In the genomic region with DNA sequence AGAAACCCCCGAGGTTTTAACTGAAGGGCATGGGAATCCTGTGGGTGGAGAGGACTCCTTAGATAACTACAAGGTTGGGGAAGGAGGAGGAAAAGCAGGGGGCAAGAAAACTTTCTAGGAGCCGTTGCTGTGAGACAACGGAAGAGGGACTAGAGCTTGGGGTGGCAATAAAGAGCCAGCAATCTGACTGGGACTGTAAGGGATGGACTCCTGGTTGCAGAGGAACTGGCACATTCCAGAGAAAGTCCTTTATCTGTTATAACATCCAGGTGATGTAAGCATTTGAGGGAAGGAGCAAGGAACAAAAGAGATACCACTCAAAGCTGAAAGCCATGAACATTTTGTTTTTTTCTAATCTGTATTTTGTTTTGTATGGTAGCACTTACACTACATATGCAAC, we compare ENCODE assay signal across 15 cellular contexts. TPM values are rescaled to one million over a fixed set of nuclear protein-coding genes. Genes with fewer than 3 reads are reported as not detected.
DNase-seq lines count a peak whose midpoint lies in the region; ATAC-seq and TF ChIP-seq lines count a peak whose summit lies in the region.
"Had no signal": no experiment of that assay in that cellular context is flagged by ENCODE, and none has a peak within 500 bp of the region (broad histone marks: within the 10 kb centered on the region; RNA-seq: fewer than 3 reads in every experiment).

No MANE protein-coding gene starts in this region.

- POLR2A ChIA-PET in activated CD4-positive, alpha-beta memory T cell treated with anti-CD3 and anti-CD28 coated beads for 36 hours (lab: Charles Lee): no interaction called here

- no peak overlapping the region for H2BK5ac ChIP-seq in H9 (ENCODE audit: insufficient read length, low read length)

- H2AK5ac ChIP-seq in H9 (ENCODE audit: insufficient read length, low read length): no peak overlapping the region

- H3K56ac ChIP-seq in H9 (ENCODE audit: insufficient read length, low read depth, low read length): no peak overlapping the region

- H2BK12ac ChIP-seq in H9 (ENCODE audit: insufficient read length, low read depth, low read length): no peak overlapping the region

- H3K9me3 Mint-ChIP-seq in activated naive CD4-positive, alpha-beta T cell treated with anti-CD3 and anti-CD28 coated beads for 36 hours: no peaks in the 10 kb centered on the region
- H3K9me3 Mint-ChIP-seq in H9: no peaks in the 10 kb centered on the region
- no peaks in the 10 kb centered on the region for H3K9me3 Mint-ChIP-seq in activated CD4-positive, alpha-beta memory T cell treated with anti-CD3 and anti-CD28 coated beads for 36 hours
- H3K9me3 Mint-ChIP-seq in nephron progenitor cell: no peaks in the 10 kb centered on the region
- H3K9me3 Mint-ChIP-seq: CD4-positive, CD25-positive, alpha-beta regulatory T cell had no signal

- intact Hi-C loops in activated naive CD4-positive, alpha-beta T cell treated with anti-CD3 and anti-CD28 coated beads for 36 hours (cut with micrococcal nuclease): no loop called here
- intact Hi-C loops in activated CD4-positive, alpha-beta memory T cell treated with anti-CD3 and anti-CD28 coated beads for 36 hours (cut with micrococcal nuclease): loop anchor here (5.0 kb wide), 1 partner anchor 84 kb away; no protein-coding TSS in a partner anchor

- H3T11ph ChIP-seq in H9 (ENCODE audit: low read length): no peak overlapping the region

- no peaks in the 10 kb centered on the region for H3K23me2 ChIP-seq in H9 (ENCODE audit: insufficient read length, low read depth, low read length, poor library complexity, severe bottlenecking)

- no peak overlapping the region for H3K4me3 Mint-ChIP-seq in activated naive CD4-positive, alpha-beta T cell treated with anti-CD3 and anti-CD28 coated beads for 36 hours
- no peak overlapping the region for H3K4me3 Mint-ChIP-seq in H9
- H3K4me3 Mint-ChIP-seq in activated CD4-positive, alpha-beta memory T cell treated with anti-CD3 and anti-CD28 coated beads for 36 hours: no peak overlapping the region
- H3K4me3 Mint-ChIP-seq in nephron progenitor cell: no peak overlapping the region

- H3K4me2 ChIP-seq in H9 (ENCODE audit: insufficient read depth, insufficient read length, low read length): no peak overlapping the region

- H3K4me1 ChIP-seq in H9 (ENCODE audit: insufficient read depth, low read length): no peaks in the 10 kb centered on the region; the same call in 1 of the 2 replicates

- H4K5ac ChIP-seq in H9 (ENCODE audit: insufficient read length, low read depth, low read length): no peak overlapping the region

- no peak overlapping the region for H4K91ac ChIP-seq in H9 (ENCODE audit: insufficient read length, low read depth, low read length)

- CTCF ChIA-PET in activated naive CD4-positive, alpha-beta T cell treated with anti-CD3 and anti-CD28 coated beads for 36 hours (lab: Charles Lee): interaction anchor here (0.9 kb wide), 1 partner anchor 9 kb away, joined by 3 read pairs; no protein-coding TSS in a partner anchor
- CTCF ChIA-PET in activated CD4-positive, alpha-beta memory T cell treated with anti-CD3 and anti-CD28 coated beads for 36 hours (lab: Charles Lee): no interaction called here

- H2BK120ac ChIP-seq in H9 (ENCODE audit: low read depth, low read length, poor library complexity, severe bottlenecking): no peak overlapping the region

- H3K36me3 Mint-ChIP-seq in activated naive CD4-positive, alpha-beta T cell treated with anti-CD3 and anti-CD28 coated beads for 36 hours (ENCODE audit: low read depth): peaks cover 40% of the 10 kb centered on the region
- H3K36me3 Mint-ChIP-seq in H9 (ENCODE audit: insufficient read depth in 1 of 3, low read depth in 3 of 3) (peaks cover 34 to 40% (median 39%) of the 10 kb centered on the region in 3 experiments; a peak in 6 of 7 replicates), nephron progenitor cell (ENCODE audit: low read depth) (peaks cover 64% of the 10 kb centered on the region)
- H3K36me3 Mint-ChIP-seq in activated CD4-positive, alpha-beta memory T cell treated with anti-CD3 and anti-CD28 coated beads for 36 hours: peaks cover 39% of the 10 kb centered on the region
- H3K36me3 Mint-ChIP-seq: CD4-positive, CD25-positive, alpha-beta regulatory T cell had no signal

- DNase-seq in activated naive CD4-positive, alpha-beta T cell treated with anti-CD3 and anti-CD28 coated beads for 36 hours: no peak
- no peak for DNase-seq in activated naive CD4-positive, alpha-beta T cell treated with anti-CD3 and anti-CD28 coated beads, Interleukin-2, amount 50 U/mL, for 16 hours
- no peak for DNase-seq in H9
- DNase-seq in activated CD4-positive, alpha-beta memory T cell treated with anti-CD3 and anti-CD28 coated beads for 36 hours: no peak
- no peak for DNase-seq in nephron progenitor cell
- no peak for DNase-seq in NOMO-1 treated with dmso at 0.1 percent for 144 hours (lab: John Stamatoyannopoulos, UW; ENCODE audit: unreplicated experiment)
- DNase-seq: CD4-positive, CD25-positive, alpha-beta regulatory T cell; DMS53; NCI-H1092; NCI-H2107; NCI-H226; NCI-H526; NK-92 treated with Interleukin-12 subunit alpha and Interleukin-12 subunit beta, amount 100 ng/mL, for 24 hours had no signal

- H3K14ac ChIP-seq in H9 (ENCODE audit: insufficient read depth, low read length): no peak overlapping the region

- H2BK15ac ChIP-seq in H9 (ENCODE audit: low read depth, low read length): no peak overlapping the region

- no peaks in the 10 kb centered on the region for H3K79me2 ChIP-seq in H9 (ENCODE audit: insufficient read depth, low read length)

- H2AFZ ChIP-seq in H9 (ENCODE audit: low read length): no peak overlapping the region

- no peak overlapping the region for H3K9ac ChIP-seq in H9 (ENCODE audit: extremely low read depth, insufficient read length, low read length)

- H4K20me1 ChIP-seq in H9 (ENCODE audit: control insufficient read depth, insufficient read depth, insufficient read length): no peaks in the 10 kb centered on the region

- no CpG with 5 or more reads among the region's 3 CpGs for WGBS in H9 (ENCODE audit: extremely low coverage, insufficient read length, low lambda C conversion rate)

- no peak overlapping the region for H3K27ac ChIP-seq in H9 (ENCODE audit: insufficient read length, low read depth, low read length)

- no peak overlapping the region for H3K4ac ChIP-seq in H9 (ENCODE audit: low read depth, low read length)

- no peak overlapping the region for H3K23ac ChIP-seq in H9 (ENCODE audit: insufficient read length, low read depth, low read length)

- no peak overlapping the region for H4K8ac ChIP-seq in H9 (replicated peaks; ENCODE audit: insufficient read length, low read depth, low read length)

- H3K27ac Mint-ChIP-seq in activated naive CD4-positive, alpha-beta T cell treated with anti-CD3 and anti-CD28 coated beads for 36 hours: peak overlapping the region; percentile 56
- H3K27ac Mint-ChIP-seq in H9: peak overlapping the region; percentile 72 to 94 (median 91); a peak in 5 of 7 replicates
- H3K27ac Mint-ChIP-seq in activated CD4-positive, alpha-beta memory T cell treated with anti-CD3 and anti-CD28 coated beads for 36 hours: peak overlapping the region; percentile 57
- peak overlapping the region; percentile 88 for H3K27ac Mint-ChIP-seq in nephron progenitor cell

- TF ChIP-seq CTCF in H9 (conservative IDR thresholded peaks at IDR 0.05) (no peak), nephron progenitor cell (IDR thresholded peaks at IDR 0.05) (no peak)

- no peaks in the 10 kb centered on the region for H3K27me3 Mint-ChIP-seq in activated naive CD4-positive, alpha-beta T cell treated with anti-CD3 and anti-CD28 coated beads for 36 hours (ENCODE audit: low read depth)
- H3K27me3 Mint-ChIP-seq in H9 (ENCODE audit: low read depth) (no peaks in the 10 kb centered on the region; the same call in 1 of the 2 replicates), nephron progenitor cell (ENCODE audit: low read depth, poor library complexity) (no peaks in the 10 kb centered on the region)
- H3K27me3 Mint-ChIP-seq in activated CD4-positive, alpha-beta memory T cell treated with anti-CD3 and anti-CD28 coated beads for 36 hours: no peaks in the 10 kb centered on the region
- H3K27me3 Mint-ChIP-seq: CD4-positive, CD25-positive, alpha-beta regulatory T cell had no signal

- H3K79me1 ChIP-seq in H9 (ENCODE audit: insufficient read depth, low read depth, low read length, poor library complexity, severe bottlenecking): no peaks in the 10 kb centered on the region

- no peak overlapping the region for H2BK20ac ChIP-seq in H9 (ENCODE audit: low read depth, low read length, poor library complexity, severe bottlenecking)

- H3K27me3 ChIP-seq in H9 (ENCODE audit: insufficient read depth, low read length): no peaks in the 10 kb centered on the region

- ATAC-seq in GM21786 (IDR thresholded peaks at IDR 0.05; ENCODE audit: unreplicated experiment): no peak
- ATAC-seq: HCT116 had no signal

- no peaks in the 10 kb centered on the region for H3K9me3 ChIP-seq in H9 (ENCODE audit: control insufficient read depth, low read depth, low read length)

- peaks cover 14% of the 10 kb centered on the region for H3K4me1 Mint-ChIP-seq in activated naive CD4-positive, alpha-beta T cell treated with anti-CD3 and anti-CD28 coated beads for 36 hours (ENCODE audit: low read depth)
- H3K4me1 Mint-ChIP-seq in H9: peaks cover 13 to 14% of the 10 kb centered on the region in 2 experiments
- peaks cover 23% of the 10 kb centered on the region for H3K4me1 Mint-ChIP-seq in activated CD4-positive, alpha-beta memory T cell treated with anti-CD3 and anti-CD28 coated beads for 36 hours (ENCODE audit: low read depth)
- no peaks in the 10 kb centered on the region for H3K4me1 Mint-ChIP-seq in nephron progenitor cell

- H3K18ac ChIP-seq in H9 (ENCODE audit: insufficient read length, low read depth, low read length): no peak overlapping the region

RNA-seq across cellular contexts. Expression of a gene that starts 16.4 kb away (rescaled TPM):
- 10 to 100 TPM; 74.0 to 74.7 TPM for total RNA-seq in activated naive CD4-positive, alpha-beta T cell treated with anti-CD3 and anti-CD28 coated beads for 36 hours
- total RNA-seq in H9 (2021): 48.9 and 50.3 TPM in 2 replicates
- 10 to 100 TPM; 59.9 to 64.1 TPM for total RNA-seq in activated CD4-positive, alpha-beta memory T cell treated with anti-CD3 and anti-CD28 coated beads for 36 hours
